19 cellular contexts compared by ENCODE assay signal in genomic region chr2:193505620-193506019, GRCh38.
DNase-seq lines count a peak whose midpoint lies in the region; ATAC-seq, FAIRE-seq and TF ChIP-seq lines count a peak whose summit lies in the region.
"Had no signal": no experiment of that assay in that cellular context is flagged by ENCODE, and none has a peak within 500 bp of the region (broad histone marks: within the 10 kb centered on the region; RNA-seq: fewer than 3 reads in every experiment).

No MANE protein-coding gene starts in this region.

- no peaks in the 10 kb centered on the region for H3K36me3 Mint-ChIP-seq in CD4-positive, alpha-beta memory T cell

- intact Hi-C loops in K562 (cut with micrococcal nuclease): no loop called here
- intact Hi-C loops in stomach (cut with DNase I; ENCODE audit: low total_unique reads): no loop called here
- intact Hi-C loops in CD4-positive, alpha-beta memory T cell (cut with micrococcal nuclease): no loop called here

- TF ChIP-seq EP300 in K562 (IDR thresholded peaks at IDR 0.05; ENCODE audit: low read length): no peak
- TF ChIP-seq EP300 in stomach (IDR thresholded peaks at IDR 0.05): no peak

- POLR2A ChIA-PET in K562 (lab: Yijun Ruan, JAX): no interaction called here
- POLR2A ChIA-PET in CD4-positive, alpha-beta memory T cell (lab: Charles Lee; ENCODE audit: partially characterized antibody): no interaction called here

- H3K27ac Mint-ChIP-seq in CD4-positive, alpha-beta memory T cell: no peak overlapping the region
- H3K27ac Mint-ChIP-seq: HFFc6 had no signal

- TF ChIP-seq CTCF in K562 (IDR thresholded peaks at IDR 0.05 in 2 of 3, conservative IDR thresholded peaks at IDR 0.05 in 1 of 3; ENCODE audit: insufficient read depth in 2 of 3, low read depth in 1 of 3, low read length in 3 of 3) (no peak), stomach (IDR thresholded peaks at IDR 0.05) (no peak)

- no peak for TF ChIP-seq RAD21 in K562 (CRISPR knock-in tag; conservative IDR thresholded peaks at IDR 0.05 in 1 of 2, IDR thresholded peaks at IDR 0.05 in 1 of 2)

- no peak overlapping the region for H3K9ac ChIP-seq in K562 (ENCODE audit: insufficient read depth in 1 of 2, low read depth in 2 of 2, low read length in 2 of 2)
- H3K9ac ChIP-seq: BLaER1 had no signal

- WGBS in K562 (ENCODE audit: insufficient coverage, low coverage, missing lambda C conversion rate): 0% methylated on average over 5 of the region's 7 CpGs
- whole genome bisulfite sequencing in stomach, 5 donors: 67 to 82% (median 77%) methylated on average over 7 of the region's 7 CpGs

- peak overlapping the region; percentile 52 for H3K4me2 ChIP-seq in K562 (ENCODE audit: insufficient read depth, low read length)
- H3K4me2 ChIP-seq: BLaER1 had no signal

- in situ Hi-C loops in K562 (cut with MboI): no loop called here

- CTCF ChIA-PET in K562 (lab: Yijun Ruan, JAX; ENCODE audit: low intra/inter-chr PET ratio): no interaction called here
- CTCF ChIA-PET in CD4-positive, alpha-beta memory T cell (lab: Charles Lee; ENCODE audit: partially characterized antibody): no interaction called here

- TF ChIP-seq POLR2A in K562 (conservative IDR thresholded peaks at IDR 0.05): no peak
- no peak for TF ChIP-seq POLR2A in stomach (IDR thresholded peaks at IDR 0.05)

- peak; percentile 64 for ATAC-seq in HG02870 (IDR thresholded peaks at IDR 0.05; ENCODE audit: unreplicated experiment)
- ATAC-seq in K562: peak; percentile 68

- H3K9me3 ChIP-seq in K562 (replicated peaks; ENCODE audit: control insufficient read depth, insufficient read depth, low read depth, low read length): no peaks in the 10 kb centered on the region
- peaks cover 0 to 6% (median 0%) of the 10 kb centered on the region in 4 donors for H3K9me3 ChIP-seq in stomach
- no peaks in the 10 kb centered on the region for H3K9me3 ChIP-seq in CD4-positive, alpha-beta memory T cell (ENCODE audit: control insufficient read depth in 1 of 2, low read length in 2 of 2)

- no peaks in the 10 kb centered on the region for H3K27me3 Mint-ChIP-seq in CD4-positive, alpha-beta memory T cell

- BruUV-seq in K562 (replicated peaks; lab: Mats Ljungman, UMichigan): no TSS peak

- peaks cover 0 to 3% (median 0%) of the 10 kb centered on the region in 8 donors for H3K9me3 Mint-ChIP-seq in CD4-positive, alpha-beta memory T cell

- peak overlapping the region; percentile 44; the same call in 1 of the 3 replicates for H3K27ac ChIP-seq in K562 (ENCODE audit: extremely low read depth, low read depth, low read length)
- H3K27ac ChIP-seq in stomach: no peak overlapping the region
- H3K27ac ChIP-seq in CD4-positive, alpha-beta memory T cell (ENCODE audit: low read depth, low read length): no peak overlapping the region
- H3K27ac ChIP-seq: 22Rv1, BLaER1, HL-60 had no signal

- H2AFZ ChIP-seq in K562 (ENCODE audit: low read depth, low read length): peak overlapping the region; percentile 62

- H3K79me2 ChIP-seq in K562 (ENCODE audit: control insufficient read depth, insufficient read depth, low read length): no peaks in the 10 kb centered on the region; the same call in 1 of the 3 replicates

- H3K4me1 ChIP-seq in K562 (replicated peaks in 1 of 2; ENCODE audit: control insufficient read depth in 2 of 2, insufficient read depth in 2 of 2, low read length in 2 of 2) (peaks cover 0 to 4% of the 10 kb centered on the region in 2 experiments; a peak in 1 of 5 replicates), stomach (no peaks in the 10 kb centered on the region)
- H3K4me1 ChIP-seq in CD4-positive, alpha-beta memory T cell (ENCODE audit: insufficient read depth, low read length): no peaks in the 10 kb centered on the region
- H3K4me1 ChIP-seq: BLaER1 had no signal

- H3K36me3 ChIP-seq in K562 (ENCODE audit: control insufficient read depth, insufficient read depth, low read length) (no peaks in the 10 kb centered on the region), stomach (no peaks in the 10 kb centered on the region)
- H3K36me3 ChIP-seq in CD4-positive, alpha-beta memory T cell (ENCODE audit: insufficient read depth, low read length): no peaks in the 10 kb centered on the region
- H3K36me3 ChIP-seq: BLaER1 had no signal

- DNase-seq in CMK (ENCODE audit: low read depth): peak; percentile 30
- peak; percentile 11 for DNase-seq in UCSD-AML1 (lab: John Stamatoyannopoulos, UW; ENCODE audit: unreplicated experiment)
- peak in 2 of 4 experiments; percentile 22 to 51 for DNase-seq in K562 (ENCODE audit: extremely low read depth in 1 of 4, low spot score in 3 of 4)
- DNase-seq in stomach: no peak
- no peak for DNase-seq in cerebellar nuclear complex (lab: John Stamatoyannopoulos, UW)
- DNase-seq in activated naive CD4-positive, alpha-beta T cell treated with anti-CD3 and anti-CD28 coated beads, Interleukin-2, amount 50 U/mL, for 16 hours: no peak
- no peak for DNase-seq in CD4-positive, alpha-beta memory T cell
- DNase-seq: AML-193, Calu3, DMS 273 treated with DMSO at 0.1 percent for 48 hours, HCEC 1CT, HFFc6 had no signal

- no peaks in the 10 kb centered on the region for H4K20me1 ChIP-seq in K562 (replicated peaks; ENCODE audit: control insufficient read depth, insufficient read depth, low read length)
- H4K20me1 ChIP-seq: BLaER1 had no signal

- H3K4me3 ChIP-seq in K562: peak overlapping the region; percentile 19; the same call in 1 of the 2 replicates
- no peak overlapping the region for H3K4me3 ChIP-seq in stomach
- H3K4me3 ChIP-seq in CD4-positive, alpha-beta memory T cell (ENCODE audit: low read length in 2 of 2): no peak overlapping the region
- H3K4me3 ChIP-seq: BLaER1 had no signal

- H3K27me3 ChIP-seq in K562 (ENCODE audit: control insufficient read depth in 2 of 2, insufficient read depth in 2 of 2, low read length in 2 of 2): no peaks in the 10 kb centered on the region
- H3K27me3 ChIP-seq in stomach: no peaks in the 10 kb centered on the region
- no peaks in the 10 kb centered on the region for H3K27me3 ChIP-seq in CD4-positive, alpha-beta memory T cell (ENCODE audit: insufficient read depth, low read length)
- H3K27me3 ChIP-seq: BLaER1 had no signal

- no peaks in the 10 kb centered on the region for H3K9me1 ChIP-seq in K562 (ENCODE audit: control insufficient read depth, insufficient read depth, low read length)

- H3K4me1 Mint-ChIP-seq in CD4-positive, alpha-beta memory T cell: no peaks in the 10 kb centered on the region

- no peak overlapping the region for H3K4me3 Mint-ChIP-seq in CD4-positive, alpha-beta memory T cell
- H3K4me3 Mint-ChIP-seq: HFFc6 had no signal

- FAIRE-seq in K562 (lab: Jason Lieb, UNC): no peak
- FAIRE-seq: GM12891, GM19239, H1 had no signal

TF ChIP-seq in K562, 482 proteins besides CTCF, POLR2A, EP300 and RAD21:
- TF ChIP-seq PRDM10 (IDR thresholded peaks at IDR 0.05; ENCODE audit: partially characterized antibody): peak; percentile 27
- TF ChIP-seq ATF7 (IDR thresholded peaks at IDR 0.05): no peak
- 0 out of 2 replicates have a peak, but pooled peaks have one; percentile 3 for TF ChIP-seq CBFA2T3 (IDR thresholded peaks at IDR 0.05)

Comparison
In these comparisons a context has a peak if more than half of its experiments do, and no peak if none do; other contexts are left out.
1. DNase-seq: peak in CMK (single experiment) and UCSD-AML1 (single experiment); none in stomach (single experiment), cerebellar nuclear complex (0 of 2), activated naive CD4-positive, alpha-beta T cell treated with anti-CD3 and anti-CD28 coated beads, Interleukin-2, amount 50 U/mL, for 16 hours (single experiment) and CD4-positive, alpha-beta memory T cell (0 of 5).